Comparison of ENCODE assay signal across 8 cellular contexts in the genomic region with DNA sequence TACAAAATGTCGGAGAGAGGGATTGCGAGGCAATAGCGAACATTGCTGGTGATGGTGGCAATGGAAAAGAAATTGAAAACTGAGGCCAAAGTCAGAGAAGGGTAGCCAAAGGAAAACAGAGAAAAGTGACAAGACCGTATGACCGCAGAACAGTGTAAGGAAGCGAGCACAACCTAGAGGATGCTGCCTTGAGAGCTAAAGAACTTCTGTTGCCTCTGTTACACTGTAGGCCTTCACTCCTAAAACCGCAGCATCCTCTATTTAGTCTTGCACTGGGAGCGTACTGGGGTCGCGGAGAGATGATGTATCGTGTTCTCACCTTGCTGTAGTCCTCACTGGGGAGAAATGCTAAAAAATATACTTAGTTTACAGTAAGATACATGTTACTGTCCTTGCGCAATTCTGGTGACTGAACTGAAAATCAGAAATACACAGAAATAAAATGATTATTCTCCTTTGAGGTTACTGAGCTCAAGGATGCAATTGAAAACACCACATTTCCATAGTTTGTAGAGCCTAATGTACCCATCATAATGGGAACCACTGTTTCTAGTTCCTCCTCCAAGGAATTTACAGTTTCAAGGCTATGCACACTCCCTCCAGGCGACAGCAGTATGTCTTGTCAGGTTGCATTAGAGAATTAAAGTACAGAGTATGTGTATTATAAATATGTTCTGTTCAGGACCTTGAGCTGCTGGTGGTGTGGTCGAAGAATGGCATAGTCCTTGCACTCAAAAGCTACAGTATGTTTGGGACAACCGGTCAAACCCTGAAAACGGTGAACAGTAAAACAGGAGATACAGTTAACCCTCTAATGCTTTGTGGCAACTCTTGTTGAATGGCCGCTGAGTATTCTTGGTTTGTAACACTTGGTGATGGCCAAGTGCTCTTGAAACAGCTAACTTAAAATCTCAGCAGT. TPM values are rescaled to one million over a fixed set of nuclear protein-coding genes. Genes with fewer than 3 reads are reported as not detected.
A peak's percentile ranks its signal among the peaks of the same experiment; 100 is the strongest.
DNase-seq lines count a peak whose midpoint lies in the region; ATAC-seq and TF ChIP-seq lines count a peak whose summit lies in the region.

No MANE protein-coding gene starts in this region.

- peak overlapping the region; percentile 72 for H2AFZ ChIP-seq in DND-41 (ENCODE audit: low read depth, low read length)

- H3K27ac Mint-ChIP-seq in T-helper 1 cell treated with Interleukin-12 subunit alpha and Interleukin-12 subunit beta and Interleukin-4 antibody, amounts not matched to agents 30 μg/mL and 1 μg/mL, for 36 hours = peak overlapping the region; percentile 97

- H3K27me3 ChIP-seq in DND-41 (ENCODE audit: insufficient read depth, low read length, poor library complexity) = no peaks in the 10 kb centered on the region
- no peaks in the 10 kb centered on the region for H3K27me3 ChIP-seq in esophagus squamous epithelium
- H3K27me3 ChIP-seq in neutrophil = no peaks in the 10 kb centered on the region

- WGBS in esophagus squamous epithelium, 2 donors = 4 to 6% methylated on average over 17 of the region's 17 CpGs

- H3K4me1 ChIP-seq in DND-41 (ENCODE audit: insufficient read depth, low read length) (peaks cover 48% of the 10 kb centered on the region), esophagus squamous epithelium (peaks cover 10 to 59% (median 19%) of the 10 kb centered on the region in 3 donors), neutrophil (ENCODE audit: control insufficient read depth in 1 of 2, insufficient read depth in 1 of 2, low read depth in 1 of 2, low read length in 1 of 2) (peaks cover 32 to 35% of the 10 kb centered on the region in 2 experiments)

- H4K20me1 ChIP-seq in DND-41 (ENCODE audit: insufficient read depth, low read length) = peaks cover 6% of the 10 kb centered on the region; the same call in 1 of the 2 replicates

- peak overlapping the region; percentile 95 for H3K9ac ChIP-seq in DND-41 (ENCODE audit: low read depth, low read length)

- H3K4me3 ChIP-seq in DND-41 (ENCODE audit: low read depth in 1 of 2, low read length in 2 of 2) (peak overlapping the region; percentile 55 to 64), esophagus squamous epithelium (peak overlapping the region; percentile 75 to 89 (median 88)), neutrophil (ENCODE audit: low read depth in 1 of 2, low read length in 1 of 2) (peak overlapping the region; percentile 70 to 91)

- H3K36me3 ChIP-seq in DND-41 (ENCODE audit: insufficient read depth, low read length) (no peaks in the 10 kb centered on the region; the same call in 1 of the 2 replicates), esophagus squamous epithelium (no peaks in the 10 kb centered on the region), neutrophil (no peaks in the 10 kb centered on the region)

- TF ChIP-seq POLR2A in esophagus squamous epithelium (IDR thresholded peaks at IDR 0.05) = no peak

- intact Hi-C loops in esophagus squamous epithelium (cut with DNase I) = no loop called here

- no peaks in the 10 kb centered on the region for H3K9me3 Mint-ChIP-seq in T-helper 1 cell treated with Interleukin-12 subunit alpha and Interleukin-12 subunit beta and Interleukin-4 antibody, amounts not matched to agents 30 μg/mL and 1 μg/mL, for 36 hours

- peaks cover 6% of the 10 kb centered on the region for H3K36me3 Mint-ChIP-seq in T-helper 1 cell treated with Interleukin-12 subunit alpha and Interleukin-12 subunit beta and Interleukin-4 antibody, amounts not matched to agents 30 μg/mL and 1 μg/mL, for 36 hours (ENCODE audit: low read depth)

- H3K27ac ChIP-seq in DND-41 (ENCODE audit: low read length) (peak overlapping the region; percentile 94), esophagus squamous epithelium (peak overlapping the region; percentile 95 to 100 (median 98)), neutrophil (peak overlapping the region; percentile 95)

- H3K9me3 ChIP-seq in DND-41 (ENCODE audit: insufficient read depth, low read length, severe bottlenecking) = no peaks in the 10 kb centered on the region
- no peaks in the 10 kb centered on the region for H3K9me3 ChIP-seq in esophagus squamous epithelium
- H3K9me3 ChIP-seq in neutrophil = no peaks in the 10 kb centered on the region

- H3K79me2 ChIP-seq in DND-41 (ENCODE audit: insufficient read depth, low read length) = peaks cover 63% of the 10 kb centered on the region

- no peaks in the 10 kb centered on the region for H3K27me3 Mint-ChIP-seq in T-helper 1 cell treated with Interleukin-12 subunit alpha and Interleukin-12 subunit beta and Interleukin-4 antibody, amounts not matched to agents 30 μg/mL and 1 μg/mL, for 36 hours (ENCODE audit: low read depth)

- DNase-seq in DND-41 (peak; percentile 78), HT-29 (ENCODE audit: low spot score) (peak; percentile 64), esophagus squamous epithelium (lab: John Stamatoyannopoulos, UW) (no peak), HK-2 (ENCODE audit: unreplicated experiment) (no peak)

- TF ChIP-seq CTCF in DND-41 (IDR thresholded peaks at IDR 0.05; ENCODE audit: borderline replicate concordance, extremely low read depth, low read length, poor library complexity, severe bottlenecking) = peak; percentile 31
- no peak for TF ChIP-seq CTCF in esophagus squamous epithelium (IDR thresholded peaks at IDR 0.05)
- no peak for TF ChIP-seq CTCF in neutrophil (IDR thresholded peaks at IDR 0.05)

- ATAC-seq in DND-41 (ENCODE audit: insufficient read depth, low read depth) (peak; percentile 53), GM21423 (IDR thresholded peaks at IDR 0.05; ENCODE audit: unreplicated experiment) (no peak), HG02678 (IDR thresholded peaks at IDR 0.05; ENCODE audit: unreplicated experiment) (no peak)

- H3K4me2 ChIP-seq in DND-41 (ENCODE audit: insufficient read depth, low read length) = peak overlapping the region; percentile 82

- peak overlapping the region; percentile 99 for H3K4me3 Mint-ChIP-seq in T-helper 1 cell treated with Interleukin-12 subunit alpha and Interleukin-12 subunit beta and Interleukin-4 antibody, amounts not matched to agents 30 μg/mL and 1 μg/mL, for 36 hours

- peaks cover 30% of the 10 kb centered on the region for H3K4me1 Mint-ChIP-seq in T-helper 1 cell treated with Interleukin-12 subunit alpha and Interleukin-12 subunit beta and Interleukin-4 antibody, amounts not matched to agents 30 μg/mL and 1 μg/mL, for 36 hours (ENCODE audit: low read depth)

RNA-seq across cellular contexts. Expression of a gene that starts 1.3 kb away (rescaled TPM):
- 13.7 and 14.2 TPM in 2 replicates for total RNA-seq in HT-29 (2014; rRNA removed; shearing (Covaris generic))
- total RNA-seq in esophagus squamous epithelium = 10 to 100 TPM; 26.2 to 79.2 (median 52.4) TPM

Comparison
In these comparisons a context has a peak if more than half of its experiments do, and no peak if none do; other contexts are left out.
1. DNase-seq: peak in DND-41 (single experiment) and HT-29 (single experiment); none in esophagus squamous epithelium (single experiment) and HK-2 (single experiment).
2. Peak in every context shown above with its lines, with median percentiles within 50 percentile points of each other: H3K27ac ChIP-seq and H3K4me3 ChIP-seq.